12 cellular contexts compared by ENCODE assay signal in the genomic region with DNA sequence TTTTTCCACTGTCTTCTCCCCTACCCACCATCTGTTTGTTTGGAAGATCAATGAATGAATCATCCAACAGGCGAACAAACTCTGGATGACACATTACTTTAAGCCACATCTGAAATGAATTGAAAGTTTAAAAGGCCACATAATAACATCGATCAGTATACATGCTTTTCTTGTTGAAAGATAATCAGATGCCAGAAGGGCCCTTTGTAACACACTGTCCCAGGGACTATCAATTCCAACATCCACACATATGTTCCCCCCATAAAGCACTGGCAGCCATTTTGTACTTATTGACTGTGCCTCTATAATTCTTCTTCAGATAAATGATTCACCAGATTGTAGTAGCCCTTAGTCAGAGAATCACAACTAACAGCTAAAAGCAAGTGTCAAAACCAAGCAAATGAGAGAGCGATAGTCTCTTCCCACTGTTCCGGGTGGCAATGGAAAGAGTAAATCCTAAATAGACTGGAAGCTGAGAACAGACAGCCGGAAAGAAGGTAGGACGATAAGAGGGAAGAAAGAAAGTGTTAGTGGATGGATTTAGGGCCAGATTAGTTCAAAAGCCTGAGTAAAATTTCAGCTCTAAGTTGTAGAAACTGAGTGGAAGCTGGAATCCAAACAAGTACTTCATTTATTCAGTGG.
DNase-seq lines count a peak whose midpoint lies in the region; ATAC-seq and TF ChIP-seq lines count a peak whose summit lies in the region.
"Had no signal": no experiment of that assay in that cellular context is flagged by ENCODE, and none has a peak within 500 bp of the region (broad histone marks: within the 10 kb centered on the region; RNA-seq: fewer than 3 reads in every experiment).

No MANE protein-coding gene starts in this region.

- H3K79me1 ChIP-seq in trophoblast cell (ENCODE audit: low read length): peaks cover 3% of the 10 kb centered on the region

- H3K4me2 ChIP-seq in PC-9 (peak overlapping the region; percentile 62; the same call in 1 of the 2 replicates), trophoblast cell (ENCODE audit: low read length) (no peak overlapping the region)

- ATAC-seq in GM19351 (IDR thresholded peaks at IDR 0.05; ENCODE audit: unreplicated experiment) (no peak), GM18502 (IDR thresholded peaks at IDR 0.05; ENCODE audit: poor library complexity, unreplicated experiment) (no peak)
- ATAC-seq: stimulated activated effector memory CD8-positive, alpha-beta T cell treated with anti-CD3 and anti-CD28 coated beads, Interleukin-12 subunit alpha, Interleukin-12 subunit beta, amount 100 ng/mL, for 72 hours had no signal

- TSS peak; percentile 84 for BruUV-seq in PC-9 (replicated peaks; lab: Mats Ljungman, UMichigan)

- no peaks in the 10 kb centered on the region for H3K9me3 ChIP-seq in PC-9 (ENCODE audit: insufficient read depth, low read depth)
- H3K9me3 ChIP-seq in esophagus squamous epithelium: no peaks in the 10 kb centered on the region
- H3K9me3 ChIP-seq in trophoblast cell (ENCODE audit: insufficient read depth, low read depth, low read length): no peaks in the 10 kb centered on the region

- intact Hi-C loops in PC-9 (cut with micrococcal nuclease; ENCODE audit: unreplicated experiment): loop anchor here (5.0 kb wide), 1 partner anchor 185 kb away; a partner anchor contains a TSS
- intact Hi-C loops in esophagus squamous epithelium (cut with DNase I): no loop called here

- H3K36me3 ChIP-seq in PC-9 (ENCODE audit: low read depth): no peaks in the 10 kb centered on the region
- no peaks in the 10 kb centered on the region for H3K36me3 ChIP-seq in esophagus squamous epithelium
- no peaks in the 10 kb centered on the region for H3K36me3 ChIP-seq in trophoblast cell (ENCODE audit: control insufficient read depth in 1 of 2, insufficient read depth in 2 of 2, low read length in 2 of 2)

- H3K27me3 ChIP-seq in PC-9 (ENCODE audit: insufficient read depth, low read depth) (no peaks in the 10 kb centered on the region), esophagus squamous epithelium (no peaks in the 10 kb centered on the region), trophoblast cell (ENCODE audit: insufficient read depth, low read length) (no peaks in the 10 kb centered on the region)

- TF ChIP-seq CTCF in PC-9 (conservative IDR thresholded peaks at IDR 0.05): no peak
- no peak for TF ChIP-seq CTCF in esophagus squamous epithelium (IDR thresholded peaks at IDR 0.05)

- WGBS in esophagus squamous epithelium, 2 donors: 67 to 76% methylated on average over 6 of the region's 6 CpGs
- WGBS in trophoblast cell (ENCODE audit: extremely low coverage, insufficient coverage, insufficient read length): no CpG with 5 or more reads among the region's 6 CpGs

- DNase-seq in GM03348 (ENCODE audit: low spot score) (peak; percentile 16), PC-9 (no peak), esophagus squamous epithelium (lab: John Stamatoyannopoulos, UW) (no peak), trophoblast cell (no peak), SKM-1 (lab: John Stamatoyannopoulos, UW; ENCODE audit: unreplicated experiment) (no peak), NCI-H748 (lab: John Stamatoyannopoulos, UW; ENCODE audit: unreplicated experiment) (no peak)
- DNase-seq: activated CD4-positive, alpha-beta T cell treated with anti-CD3 and anti-CD28 coated beads for 4 hours; CD8-positive, alpha-beta memory T cell; SHP77 treated with DMSO at 0.1 percent for 48 hours had no signal

- no peak overlapping the region for H2BK120ac ChIP-seq in trophoblast cell (ENCODE audit: insufficient read depth, low read length, poor library complexity)

- no peak overlapping the region for H2AFZ ChIP-seq in PC-9
- no peak overlapping the region for H2AFZ ChIP-seq in trophoblast cell (ENCODE audit: insufficient read depth, low read length, poor library complexity)

- POLR2A ChIA-PET in PC-9 (lab: Charles Lee; ENCODE audit: unreplicated experiment): no interaction called here

- no peaks in the 10 kb centered on the region for H4K20me1 ChIP-seq in PC-9 (ENCODE audit: insufficient read depth)

- H2BK12ac ChIP-seq in trophoblast cell (ENCODE audit: low read length): no peak overlapping the region

- no peaks in the 10 kb centered on the region for H3K9me2 ChIP-seq in PC-9 (ENCODE audit: insufficient read depth)

- no peak for TF ChIP-seq POLR2A in esophagus squamous epithelium (IDR thresholded peaks at IDR 0.05)

- no peak overlapping the region for H4K8ac ChIP-seq in trophoblast cell (ENCODE audit: low read depth, low read length)

- peaks cover 23% of the 10 kb centered on the region for H3F3A ChIP-seq in PC-9 (ENCODE audit: insufficient read depth, low read depth)

- H3K4ac ChIP-seq in trophoblast cell (ENCODE audit: low read depth, low read length): no peak overlapping the region

- H3K18ac ChIP-seq in trophoblast cell (ENCODE audit: low read length): no peak overlapping the region

- no peak overlapping the region for H3K14ac ChIP-seq in trophoblast cell (ENCODE audit: low read length)

- no peaks in the 10 kb centered on the region for H3K79me2 ChIP-seq in PC-9 (ENCODE audit: low read depth)
- no peaks in the 10 kb centered on the region for H3K79me2 ChIP-seq in trophoblast cell (ENCODE audit: control insufficient read depth, insufficient read depth, low read length, poor library complexity)

- no peak overlapping the region for H4K12ac ChIP-seq in trophoblast cell (ENCODE audit: low read depth, low read length)

- H3K4me1 ChIP-seq in PC-9 (replicated peaks; ENCODE audit: insufficient read depth): peaks cover 46% of the 10 kb centered on the region
- H3K4me1 ChIP-seq in esophagus squamous epithelium: peaks cover 0 to 35% (median 4%) of the 10 kb centered on the region in 3 donors
- peaks cover 3 to 8% of the 10 kb centered on the region in 2 experiments for H3K4me1 ChIP-seq in trophoblast cell (ENCODE audit: control insufficient read depth in 1 of 2, insufficient read depth in 2 of 2, low read length in 2 of 2)

- H3K27ac ChIP-seq in PC-9 (peak overlapping the region; percentile 96), esophagus squamous epithelium (peak overlapping the region; percentile 43 to 80 (median 78)), trophoblast cell (ENCODE audit: low read depth, low read length) (no peak overlapping the region)

- no peak overlapping the region for H2AK5ac ChIP-seq in trophoblast cell (ENCODE audit: low read length)

- no peak overlapping the region for H3K9ac ChIP-seq in trophoblast cell (ENCODE audit: low read length)

- peak overlapping the region; percentile 21 for H2BK5ac ChIP-seq in trophoblast cell (ENCODE audit: low read depth, low read length, poor library complexity)

- H4K91ac ChIP-seq in trophoblast cell (ENCODE audit: low read depth, low read length): no peak overlapping the region

- H3K4me3 ChIP-seq in PC-9 (no peak overlapping the region; the same call in 1 of the 2 replicates), esophagus squamous epithelium (no peak overlapping the region), trophoblast cell (ENCODE audit: low read depth, low read length) (no peak overlapping the region)

- no peak overlapping the region for H3K23ac ChIP-seq in trophoblast cell (ENCODE audit: low read length)

- CTCF ChIA-PET in PC-9 (lab: Charles Lee): interaction anchor here (0.6 kb wide), 1 partner anchor 46 kb away, joined by 3 read pairs; no protein-coding TSS in a partner anchor
